Comparison of ENCODE assay signal across 1 cellular context in genomic region chr2:233267516-233268245, GRCh38.
TF ChIP-seq lines count a peak whose summit lies in the region.

No MANE protein-coding gene starts in this region.

TF ChIP-seq in GM23338, 12 proteins besides CTCF, POLR2A, EP300 and RAD21 (continued from another document):
- TF ChIP-seq, protein P1, sequence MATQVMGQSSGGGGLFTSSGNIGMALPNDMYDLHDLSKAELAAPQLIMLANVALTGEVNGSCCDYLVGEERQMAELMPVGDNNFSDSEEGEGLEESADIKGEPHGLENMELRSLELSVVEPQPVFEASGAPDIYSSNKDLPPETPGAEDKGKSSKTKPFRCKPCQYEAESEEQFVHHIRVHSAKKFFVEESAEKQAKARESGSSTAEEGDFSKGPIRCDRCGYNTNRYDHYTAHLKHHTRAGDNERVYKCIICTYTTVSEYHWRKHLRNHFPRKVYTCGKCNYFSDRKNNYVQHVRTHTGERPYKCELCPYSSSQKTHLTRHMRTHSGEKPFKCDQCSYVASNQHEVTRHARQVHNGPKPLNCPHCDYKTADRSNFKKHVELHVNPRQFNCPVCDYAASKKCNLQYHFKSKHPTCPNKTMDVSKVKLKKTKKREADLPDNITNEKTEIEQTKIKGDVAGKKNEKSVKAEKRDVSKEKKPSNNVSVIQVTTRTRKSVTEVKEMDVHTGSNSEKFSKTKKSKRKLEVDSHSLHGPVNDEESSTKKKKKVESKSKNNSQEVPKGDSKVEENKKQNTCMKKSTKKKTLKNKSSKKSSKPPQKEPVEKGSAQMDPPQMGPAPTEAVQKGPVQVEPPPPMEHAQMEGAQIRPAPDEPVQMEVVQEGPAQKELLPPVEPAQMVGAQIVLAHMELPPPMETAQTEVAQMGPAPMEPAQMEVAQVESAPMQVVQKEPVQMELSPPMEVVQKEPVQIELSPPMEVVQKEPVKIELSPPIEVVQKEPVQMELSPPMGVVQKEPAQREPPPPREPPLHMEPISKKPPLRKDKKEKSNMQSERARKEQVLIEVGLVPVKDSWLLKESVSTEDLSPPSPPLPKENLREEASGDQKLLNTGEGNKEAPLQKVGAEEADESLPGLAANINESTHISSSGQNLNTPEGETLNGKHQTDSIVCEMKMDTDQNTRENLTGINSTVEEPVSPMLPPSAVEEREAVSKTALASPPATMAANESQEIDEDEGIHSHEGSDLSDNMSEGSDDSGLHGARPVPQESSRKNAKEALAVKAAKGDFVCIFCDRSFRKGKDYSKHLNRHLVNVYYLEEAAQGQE (IDR thresholded peaks at IDR 0.05; ENCODE audit: unreplicated experiment) = no peak
